Comparison of ENCODE assay signal across 1 cellular context in the genomic region with DNA sequence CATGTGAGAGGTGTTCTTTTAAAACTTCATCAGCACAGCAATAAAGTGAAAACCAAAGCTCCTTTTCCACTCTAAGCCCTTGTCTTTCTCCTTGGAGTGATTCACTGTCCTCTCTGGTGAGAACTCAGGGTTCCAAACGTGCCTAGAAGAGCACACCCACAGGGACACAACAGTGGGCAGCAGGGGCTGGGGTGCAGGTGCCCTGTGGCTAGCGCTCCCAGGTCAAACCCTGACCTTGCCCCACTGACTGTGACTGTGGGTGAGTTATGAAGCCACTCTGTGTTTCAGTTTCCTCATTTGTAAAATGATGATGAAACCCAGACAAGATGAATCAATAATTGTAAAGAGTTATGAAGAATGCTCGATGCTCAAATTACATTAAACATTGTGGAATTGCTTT.
TF ChIP-seq lines count a peak whose summit lies in the region.

No MANE protein-coding gene starts in this region.

TF ChIP-seq in HepG2, 621 proteins besides CTCF, POLR2A, EP300 and RAD21:
- TF ChIP-seq CEBPB (IDR thresholded peaks at IDR 0.05; ENCODE audit: borderline replicate concordance, low read depth, low read length) (peak; percentile 15; the same call in 1 of the 2 replicates), DPF2 (CRISPR knock-in tag; IDR thresholded peaks at IDR 0.05; ENCODE audit: borderline replicate concordance, low read depth) (no peak), FOSL2 (CRISPR knock-in tag; IDR thresholded peaks at IDR 0.05) (0 out of 2 replicates have a peak, but pooled peaks have one; percentile 9), FOSL1 (CRISPR knock-in tag; IDR thresholded peaks at IDR 0.05; ENCODE audit: borderline replicate concordance) (no peak), ZBTB8A (CRISPR knock-in tag; IDR thresholded peaks at IDR 0.05; ENCODE audit: borderline replicate concordance, low read depth) (no peak)
